Comparison of ENCODE assay signal across 17 cellular contexts in genomic region chr2:28366149-28366495, GRCh38. TPM values are rescaled to one million over a fixed set of nuclear protein-coding genes. Genes with fewer than 3 reads are reported as not detected.
A peak's percentile ranks its signal among the peaks of the same experiment; 100 is the strongest.
DNase-seq lines count a peak whose midpoint lies in the region; ATAC-seq, FAIRE-seq and TF ChIP-seq lines count a peak whose summit lies in the region.
"Had no signal": no experiment of that assay in that cellular context is flagged by ENCODE, and none has a peak within 500 bp of the region (broad histone marks: within the 10 kb centered on the region; RNA-seq: fewer than 3 reads in every experiment).

No MANE protein-coding gene starts in this region.

- H3K9ac ChIP-seq in mucosa of rectum (ENCODE audit: low read depth in 1 of 2, low read length in 2 of 2) = peak overlapping the region; percentile 54 to 62

- H3K4me3 ChIP-seq in mucosa of rectum (ENCODE audit: low read length in 2 of 2) (no peak overlapping the region), stomach (no peak overlapping the region), A673 (ENCODE audit: low read depth, low read length, poor library complexity, severe bottlenecking) (no peak overlapping the region)
- H3K4me3 ChIP-seq: ovary had no signal

- POLR2A ChIA-PET in activated naive CD8-positive, alpha-beta T cell treated with anti-CD3 and anti-CD28 coated beads, Interleukin-2, amount 10 ng/mL, durations not matched to agents 7 days and 5 days (lab: Charles Lee) = interaction anchor here (0.8 to 4.0 kb wide), 6 partner anchors 9 to 115 kb away, joined by 4 to 22 read pairs (median 9); partner anchors contain the start of gene FOSL2
- POLR2A ChIA-PET in A673 (lab: Charles Lee; ENCODE audit: low non-redundant PET) = no interaction called here

- H3K9me3 ChIP-seq in mucosa of rectum (ENCODE audit: control insufficient read depth in 2 of 2, low read length in 2 of 2) = no peaks in the 10 kb centered on the region
- no peaks in the 10 kb centered on the region for H3K9me3 ChIP-seq in stomach
- no peaks in the 10 kb centered on the region for H3K9me3 ChIP-seq in A673 (ENCODE audit: low read depth, low read length, poor library complexity, severe bottlenecking)
- H3K9me3 ChIP-seq: ovary had no signal

- ATAC-seq in activated naive CD8-positive, alpha-beta T cell treated with anti-CD3 and anti-CD28 coated beads, Interleukin-2, amount 10 ng/mL, durations not matched to agents 7 days and 5 days (ENCODE audit: low read depth) = no peak
- ATAC-seq: PC-3 had no signal

- CTCF ChIA-PET in A673 (lab: Charles Lee) = no interaction called here

- H3K4me1 ChIP-seq in mucosa of rectum (ENCODE audit: control insufficient read depth in 2 of 2, insufficient read depth in 2 of 2, low read length in 2 of 2) (peaks cover 46 to 48% of the 10 kb centered on the region in 2 donors), stomach (peaks cover 45 to 91% (median 52%) of the 10 kb centered on the region in 4 donors), A673 (ENCODE audit: insufficient read depth, low read length, poor library complexity, severe bottlenecking) (no peaks in the 10 kb centered on the region)

- no peak for FAIRE-seq in H54 (lab: Jason Lieb, UNC)
- FAIRE-seq: GM18507 had no signal

- intact Hi-C loops in stomach (cut with DNase I; ENCODE audit: low total_unique reads) = no loop called here
- intact Hi-C loops in A673 (cut with micrococcal nuclease; ENCODE audit: unreplicated experiment) = no loop called here

- H3K27ac ChIP-seq in mucosa of rectum (ENCODE audit: low read depth in 2 of 2, low read length in 2 of 2) (peak overlapping the region; percentile 92 to 93), stomach (peak overlapping the region; percentile 77 to 90 (median 83)), A673 (ENCODE audit: low read depth, low read length, poor library complexity, severe bottlenecking) (no peak overlapping the region)
- H3K27ac ChIP-seq: ovary, VCaP had no signal

- no peak for DNase-seq in activated T-cell treated with anti-CD3 and anti-CD28 coated beads, Interleukin-2, amount 50 U/mL, for 24 hours
- no peak for DNase-seq in activated T-cell treated with anti-CD3 and anti-CD28 coated beads, Interleukin-2, amount 50 U/mL, for 1 hour
- peak; percentile 40 for DNase-seq in activated naive CD8-positive, alpha-beta T cell treated with anti-CD3 and anti-CD28 coated beads, Interleukin-2, amount 10 ng/mL, durations not matched to agents 7 days and 5 days
- DNase-seq in stomach (no peak), A172 (ENCODE audit: low spot score) (no peak), A673 (ENCODE audit: low spot score) (no peak), H54 (ENCODE audit: insufficient read length, low spot score) (no peak)
- DNase-seq: amygdala; NCI-H2029 treated with DMSO at 0.1 percent for 48 hours; NCI-H526 treated with DMSO at 0.1 percent for 48 hours; ovary; stimulated activated CD4-positive, alpha-beta T cell treated with anti-CD3 and anti-CD28 coated beads, Interleukin-12 subunit alpha, Interleukin-12 subunit beta, amount 100 ng/mL, for 4 hours had no signal

- H3K36me3 ChIP-seq in mucosa of rectum (ENCODE audit: control insufficient read depth in 2 of 2, insufficient read depth in 2 of 2, low read length in 2 of 2) (no peaks in the 10 kb centered on the region), stomach (no peaks in the 10 kb centered on the region), A673 (ENCODE audit: insufficient read depth, low read length, poor library complexity, severe bottlenecking) (no peaks in the 10 kb centered on the region)
- H3K36me3 ChIP-seq: ovary had no signal

- TF ChIP-seq EP300 in stomach (IDR thresholded peaks at IDR 0.05) = no peak

- no TSS peak for BruUV-seq in A673 (replicated peaks; lab: Mats Ljungman, UMichigan)

- no peaks in the 10 kb centered on the region for H3K9me3 Mint-ChIP-seq in activated T-cell treated with anti-CD3 and anti-CD28 coated beads, Interleukin-2, amount 50 U/mL, for 24 hours
- no peaks in the 10 kb centered on the region for H3K9me3 Mint-ChIP-seq in activated naive CD8-positive, alpha-beta T cell treated with anti-CD3 and anti-CD28 coated beads, Interleukin-2, amount 10 ng/mL, durations not matched to agents 7 days and 5 days
- H3K9me3 Mint-ChIP-seq: memory B cell had no signal

- TF ChIP-seq CTCF in stomach (IDR thresholded peaks at IDR 0.05) (no peak), A673 (conservative IDR thresholded peaks at IDR 0.05; ENCODE audit: low read depth, low read length) (no peak)

- no peaks in the 10 kb centered on the region for H3K27me3 Mint-ChIP-seq in activated T-cell treated with anti-CD3 and anti-CD28 coated beads, Interleukin-2, amount 50 U/mL, for 24 hours
- peaks cover 15% of the 10 kb centered on the region for H3K27me3 Mint-ChIP-seq in activated naive CD8-positive, alpha-beta T cell treated with anti-CD3 and anti-CD28 coated beads, Interleukin-2, amount 10 ng/mL, durations not matched to agents 7 days and 5 days

- peaks cover 62% of the 10 kb centered on the region for H3K4me1 Mint-ChIP-seq in activated T-cell treated with anti-CD3 and anti-CD28 coated beads, Interleukin-2, amount 50 U/mL, for 24 hours (ENCODE audit: low read depth)
- peaks cover 49% of the 10 kb centered on the region for H3K4me1 Mint-ChIP-seq in activated naive CD8-positive, alpha-beta T cell treated with anti-CD3 and anti-CD28 coated beads, Interleukin-2, amount 10 ng/mL, durations not matched to agents 7 days and 5 days

- peak overlapping the region; percentile 33 for H3K4me3 Mint-ChIP-seq in activated T-cell treated with anti-CD3 and anti-CD28 coated beads, Interleukin-2, amount 50 U/mL, for 24 hours
- H3K4me3 Mint-ChIP-seq in activated naive CD8-positive, alpha-beta T cell treated with anti-CD3 and anti-CD28 coated beads, Interleukin-2, amount 10 ng/mL, durations not matched to agents 7 days and 5 days = peak overlapping the region; percentile 75
- H3K4me3 Mint-ChIP-seq: memory B cell had no signal

- peak overlapping the region; percentile 59 for H3K27ac Mint-ChIP-seq in activated T-cell treated with anti-CD3 and anti-CD28 coated beads, Interleukin-2, amount 50 U/mL, for 24 hours
- H3K27ac Mint-ChIP-seq in activated naive CD8-positive, alpha-beta T cell treated with anti-CD3 and anti-CD28 coated beads, Interleukin-2, amount 10 ng/mL, durations not matched to agents 7 days and 5 days = peak overlapping the region; percentile 91
- H3K27ac Mint-ChIP-seq: memory B cell had no signal

- H3K36me3 Mint-ChIP-seq in activated T-cell treated with anti-CD3 and anti-CD28 coated beads, Interleukin-2, amount 50 U/mL, for 24 hours (ENCODE audit: low read depth) = no peaks in the 10 kb centered on the region
- peaks cover 2% of the 10 kb centered on the region for H3K36me3 Mint-ChIP-seq in activated naive CD8-positive, alpha-beta T cell treated with anti-CD3 and anti-CD28 coated beads, Interleukin-2, amount 10 ng/mL, durations not matched to agents 7 days and 5 days
- H3K36me3 Mint-ChIP-seq: memory B cell had no signal

- no peaks in the 10 kb centered on the region for H3K27me3 ChIP-seq in mucosa of rectum (ENCODE audit: control insufficient read depth in 2 of 2, insufficient read depth in 2 of 2, low read length in 2 of 2)
- no peaks in the 10 kb centered on the region for H3K27me3 ChIP-seq in stomach
- no peaks in the 10 kb centered on the region for H3K27me3 ChIP-seq in A673 (replicated peaks; ENCODE audit: insufficient read depth, low read depth, low read length, poor library complexity)
- H3K27me3 ChIP-seq: ovary had no signal

- 44 to 80% (median 48%) methylated on average over 6 to 10 of the region's 10 CpGs for WGBS in stomach, 5 donors

- no peak for TF ChIP-seq POLR2A in stomach (IDR thresholded peaks at IDR 0.05)
- no peak for TF ChIP-seq POLR2A in H54 (IDR thresholded peaks at IDR 0.05; ENCODE audit: low read depth, low read length)

RNA-seq across cellular contexts. Expression of gene FOSL2, which starts 26.5 kb away (rescaled TPM):
- total RNA-seq in activated naive CD8-positive, alpha-beta T cell treated with anti-CD3 and anti-CD28 coated beads, Interleukin-2, amount 10 ng/mL, durations not matched to agents 7 days and 5 days = 10 to 100 TPM; 24.9 to 30.1 TPM
- 100 to 1,000 TPM in 3 of 5 donors, 10 to 100 TPM in 2; 50.1 to 227 (median 113) TPM for total RNA-seq in stomach
- 10 to 100 TPM; 24.4 to 40.8 (median 27.6) TPM for polyA plus RNA-seq in stomach
- 36.1 and 39.7 TPM in 2 replicates for total RNA-seq in A172 (2014; rRNA removed; shearing (Covaris generic))
- total RNA-seq in A673 (2021) = 5.3 and 12.2 TPM in 2 replicates
